Comparison of ENCODE assay signal across 17 cellular contexts in the genomic region with DNA sequence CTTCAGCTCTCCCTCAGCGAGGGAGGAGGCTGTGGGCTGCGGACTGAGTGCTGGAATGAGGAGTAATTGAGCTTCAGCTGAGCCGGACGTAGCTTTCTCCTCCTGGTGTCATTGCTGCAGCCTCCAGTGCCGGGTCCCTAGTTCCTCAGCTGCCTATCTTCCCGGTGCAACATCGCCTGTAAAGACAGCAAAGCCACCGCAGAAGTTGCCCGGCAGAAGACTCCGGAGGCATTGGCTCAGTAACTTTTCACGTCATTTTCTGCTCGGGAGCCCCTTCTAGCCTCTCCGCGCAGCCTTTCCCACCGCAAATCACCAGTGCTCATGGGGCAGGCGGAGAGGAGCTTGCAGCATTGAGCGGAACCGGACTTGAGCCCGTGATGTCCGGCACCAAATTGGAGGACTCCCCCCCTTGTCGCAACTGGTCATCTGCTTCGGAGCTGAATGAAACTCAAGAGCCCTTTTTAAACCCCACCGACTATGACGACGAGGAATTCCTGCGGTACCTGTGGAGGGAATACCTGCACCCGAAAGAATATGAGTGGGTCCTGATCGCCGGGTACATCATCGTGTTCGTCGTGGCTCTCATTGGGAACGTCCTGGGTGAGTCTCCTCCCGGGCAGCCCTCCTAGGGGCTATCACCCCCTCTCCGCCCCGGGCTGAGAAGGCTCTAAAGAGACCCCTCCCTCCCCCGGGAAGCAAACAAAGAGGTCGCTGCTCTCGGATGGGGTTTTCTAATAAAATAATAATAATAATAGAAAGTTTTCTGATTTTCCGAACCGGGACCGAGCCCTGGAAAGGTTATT. TPM values are rescaled to one million over a fixed set of nuclear protein-coding genes. Genes with fewer than 3 reads are reported as not detected.
DNase-seq lines count a peak whose midpoint lies in the region; ATAC-seq, FAIRE-seq and TF ChIP-seq lines count a peak whose summit lies in the region.
"Had no signal": no experiment of that assay in that cellular context is flagged by ENCODE, and none has a peak within 500 bp of the region (broad histone marks: within the 10 kb centered on the region; RNA-seq: fewer than 3 reads in every experiment).

A gene (plus strand): TSS at position 305 of the 803 bp plus-strand sequence. CDS start 73 bp downstream, at position 378.

- H3K56ac ChIP-seq in H1 (replicated peaks; ENCODE audit: insufficient read length, low read depth, low read length), result no peak within 1 kb of the TSS

- H2AFZ ChIP-seq in H1 (ENCODE audit: low read length), result peak within 1 kb of the TSS; percentile 98

- no peaks in the 10 kb centered on the region for H3K4me1 ChIP-seq in cardiac muscle cell (ENCODE audit: low read depth)
- peaks cover 0 to 5% (median 2%) of the 10 kb centered on the region in 4 experiments; a peak in 2 of 7 replicates for H3K4me1 ChIP-seq in H1 (replicated peaks in 1 of 4; ENCODE audit: control insufficient read depth in 3 of 4, insufficient read depth in 4 of 4, low read length in 3 of 4)
- peaks cover 8% of the 10 kb centered on the region for H3K4me1 ChIP-seq in mesodermal cell (ENCODE audit: control insufficient read depth, insufficient read depth, low read length, poor library complexity, severe bottlenecking)
- H3K4me1 ChIP-seq in thoracic aorta (ENCODE audit: control insufficient read depth in 1 of 2, low read depth in 2 of 2), result peaks cover 0 to 4% of the 10 kb centered on the region in 2 donors
- H3K4me1 ChIP-seq: colonic mucosa had no signal

- H3K9me3 ChIP-seq in cardiac muscle cell (ENCODE audit: low read depth), result no peaks in the 10 kb centered on the region
- H3K9me3 ChIP-seq in H1 (ENCODE audit: insufficient read depth in 2 of 2, low read depth in 1 of 2, low read length in 1 of 2), result no peaks in the 10 kb centered on the region
- H3K9me3 ChIP-seq in mesodermal cell (ENCODE audit: control insufficient read depth, low read length), result no peaks in the 10 kb centered on the region
- no peaks in the 10 kb centered on the region for H3K9me3 ChIP-seq in thoracic aorta
- H3K9me3 ChIP-seq: colonic mucosa had no signal

- WGBS in H1 (ENCODE audit: extremely low coverage in 1 of 2, insufficient coverage in 1 of 2, insufficient read length in 1 of 2, insufficient replicate concordance in 2 of 2, low coverage in 1 of 2, low lambda C conversion rate in 2 of 2, missing lambda C conversion rate in 1 of 2), 2 experiments, result 5% methylated on average over 36 of the region's 42 CpGs; no CpG with 5 or more reads in 1 of the 2 experiments
- 0 to 1% methylated on average over 25 to 30 of the region's 42 CpGs for WGBS in mesodermal cell (ENCODE audit: insufficient coverage in 2 of 2), 2 experiments

- H3K4ac ChIP-seq in H1 (replicated peaks; ENCODE audit: insufficient read length, low read depth, low read length), result no peak within 1 kb of the TSS

- peak within 1 kb of the TSS; percentile 81 to 99 for H3K4me2 ChIP-seq in H1 (ENCODE audit: insufficient read depth in 1 of 2, low read depth in 2 of 2, low read length in 2 of 2)

- no peak within 1 kb of the TSS for H4K5ac ChIP-seq in H1 (ENCODE audit: insufficient read length, low read depth, low read length)

- H3K4me3 ChIP-seq in cardiac muscle cell, result peak within 1 kb of the TSS; percentile 1
- peak within 1 kb of the TSS; percentile 49 to 78 (median 74) for H3K4me3 ChIP-seq in H1 (ENCODE audit: extremely low read depth in 1 of 4, insufficient read depth in 2 of 4, low read depth in 3 of 4, low read length in 4 of 4)
- H3K4me3 ChIP-seq in mesodermal cell (ENCODE audit: extremely low read depth, insufficient read depth, low read length, poor library complexity, severe bottlenecking), result peak within 1 kb of the TSS; percentile 22
- peak within 1 kb of the TSS; percentile 38 for H3K4me3 ChIP-seq in thoracic aorta
- H3K4me3 ChIP-seq: colonic mucosa had no signal

- peak; percentile 0 to 17 for DNase-seq in cardiac muscle cell (ENCODE audit: low read depth in 1 of 2, low spot score in 1 of 2)
- no peak for DNase-seq in cardiac septum (ENCODE audit: low spot score)
- peak in 1 of 2 experiments; percentile 59 for DNase-seq in H1 (ENCODE audit: low read depth in 1 of 2, low spot score in 2 of 2)
- DNase-seq in thoracic aorta (ENCODE audit: low spot score), result no peak
- DNase-seq in effector memory CD8-positive, alpha-beta T cell, result no peak
- no peak for DNase-seq in activated CD4-positive, alpha-beta T cell treated with anti-CD3 and anti-CD28 coated beads, Interleukin-2, amount 10 ng/mL, durations not matched to agents 24 days and 14 days
- no peak for DNase-seq in stimulated activated naive CD8-positive, alpha-beta T cell treated with anti-CD3 and anti-CD28 coated beads, Interleukin-15, Interleukin-2, amounts not matched to agents 100 U/mL and 50 U/mL, for 24 hours
- DNase-seq: activated CD8-positive, alpha-beta T cell treated with anti-CD3 and anti-CD28 coated beads for 36 hours; activated naive CD4-positive, alpha-beta T cell; colonic mucosa; DND-41; naive thymus-derived CD8-positive, alpha-beta T cell; NCI-H1436 treated with DMSO at 0.1 percent for 48 hours; T-helper 17 cell had no signal

- no peak within 1 kb of the TSS for H2BK15ac ChIP-seq in H1 (ENCODE audit: low read length)

- peaks cover 2% of the 10 kb centered on the region for H3K23me2 ChIP-seq in H1 (ENCODE audit: low read depth, low read length)

- H3K27ac ChIP-seq in cardiac muscle cell (no peak within 1 kb of the TSS), H1 (ENCODE audit: low read depth, low read length) (no peak within 1 kb of the TSS), mesodermal cell (ENCODE audit: low read depth, low read length, severe bottlenecking) (no peak within 1 kb of the TSS), thoracic aorta (no peak within 1 kb of the TSS)
- H3K27ac ChIP-seq: colonic mucosa had no signal

- H2AK5ac ChIP-seq in H1 (ENCODE audit: low read depth, low read length), result no peak within 1 kb of the TSS; the same call in 1 of the 2 replicates

- intact Hi-C loops in cardiac septum (cut with DNase I), result no loop called here
- intact Hi-C loops in activated CD4-positive, alpha-beta T cell treated with anti-CD3 and anti-CD28 coated beads, Interleukin-2, amount 10 ng/mL, durations not matched to agents 24 days and 14 days (cut with micrococcal nuclease), result no loop called here

- no peak within 1 kb of the TSS; a peak in 2 of 7 replicates for H3K9ac ChIP-seq in H1 (replicated peaks in 1 of 4; ENCODE audit: extremely low read depth in 1 of 4, low read depth in 3 of 4, low read length in 3 of 4)

- no peak within 1 kb of the TSS for H2BK5ac ChIP-seq in H1 (ENCODE audit: low read depth, low read length)

- no peak for TF ChIP-seq CTCF in cardiac muscle cell (IDR thresholded peaks at IDR 0.05; ENCODE audit: low read depth, low read length)
- TF ChIP-seq CTCF in H1 (IDR thresholded peaks at IDR 0.05; ENCODE audit: control extremely low read depth in 1 of 3, insufficient read depth in 1 of 3, low read depth in 1 of 3, low read length in 3 of 3), result no peak
- no peak for TF ChIP-seq CTCF in thoracic aorta (IDR thresholded peaks at IDR 0.05)

- H3K27me3 Mint-ChIP-seq in effector memory CD8-positive, alpha-beta T cell, result no peaks in the 10 kb centered on the region
- peaks cover 4% of the 10 kb centered on the region for H3K27me3 Mint-ChIP-seq in activated CD4-positive, alpha-beta T cell treated with anti-CD3 and anti-CD28 coated beads, Interleukin-2, amount 10 ng/mL, durations not matched to agents 24 days and 14 days
- H3K27me3 Mint-ChIP-seq: T-helper 17 cell had no signal

- H4K20me1 ChIP-seq in H1 (replicated peaks in 1 of 2; ENCODE audit: control insufficient read depth in 1 of 2, insufficient read depth in 2 of 2, low read length in 2 of 2), result no peaks in the 10 kb centered on the region

- CTCF ChIA-PET in H1 (lab: Charles Lee; ENCODE audit: partially characterized antibody), result interaction anchor here (0.5 to 2.1 kb wide), 3 partner anchors 13 to 1042 kb away, joined by 3 to 10 read pairs (median 3); no protein-coding TSS in a partner anchor

- H2BK12ac ChIP-seq in H1 (ENCODE audit: low read depth, low read length), result no peak within 1 kb of the TSS

- no peaks in the 10 kb centered on the region for H3K36me3 ChIP-seq in cardiac muscle cell
- no peaks in the 10 kb centered on the region for H3K36me3 ChIP-seq in H1 (ENCODE audit: control insufficient read depth in 2 of 4, insufficient read depth in 4 of 4, low read length in 3 of 4)
- H3K36me3 ChIP-seq in mesodermal cell (ENCODE audit: control insufficient read depth, insufficient read depth, low read length), result no peaks in the 10 kb centered on the region
- no peaks in the 10 kb centered on the region for H3K36me3 ChIP-seq in thoracic aorta
- H3K36me3 ChIP-seq: colonic mucosa had no signal

- TF ChIP-seq RAD21 in H1 (IDR thresholded peaks at IDR 0.05 in 1 of 2, conservative IDR thresholded peaks at IDR 0.05 in 1 of 2; ENCODE audit: low read depth in 2 of 2, low read length in 2 of 2), result no peak; a peak in 1 of 4 replicates

- H3K9me3 Mint-ChIP-seq in effector memory CD8-positive, alpha-beta T cell, result peaks cover 11 to 19% of the 10 kb centered on the region in 2 donors
- H3K9me3 Mint-ChIP-seq in activated CD4-positive, alpha-beta T cell treated with anti-CD3 and anti-CD28 coated beads, Interleukin-2, amount 10 ng/mL, durations not matched to agents 24 days and 14 days, result no peaks in the 10 kb centered on the region

- H3K4me3 Mint-ChIP-seq in effector memory CD8-positive, alpha-beta T cell, result no peak within 1 kb of the TSS
- H3K4me3 Mint-ChIP-seq in activated CD4-positive, alpha-beta T cell treated with anti-CD3 and anti-CD28 coated beads, Interleukin-2, amount 10 ng/mL, durations not matched to agents 24 days and 14 days, result no peak within 1 kb of the TSS
- H3K4me3 Mint-ChIP-seq: activated CD8-positive, alpha-beta T cell treated with anti-CD3 and anti-CD28 coated beads for 36 hours had no signal

- H3K79me1 ChIP-seq in H1 (ENCODE audit: low read depth, low read length), result no peaks in the 10 kb centered on the region

- no peaks in the 10 kb centered on the region for H3K4me1 Mint-ChIP-seq in effector memory CD8-positive, alpha-beta T cell (ENCODE audit: low read depth in 2 of 2)
- no peaks in the 10 kb centered on the region for H3K4me1 Mint-ChIP-seq in activated CD4-positive, alpha-beta T cell treated with anti-CD3 and anti-CD28 coated beads, Interleukin-2, amount 10 ng/mL, durations not matched to agents 24 days and 14 days
- H3K4me1 Mint-ChIP-seq: naive thymus-derived CD8-positive, alpha-beta T cell; T-helper 17 cell had no signal

- FAIRE-seq in H1 (lab: Jason Lieb, UNC), result no peak
- FAIRE-seq: HepG2 had no signal

- no peak within 1 kb of the TSS for H3K14ac ChIP-seq in H1 (ENCODE audit: insufficient read length)

- H3K23ac ChIP-seq in H1 (ENCODE audit: insufficient read length), result no peak within 1 kb of the TSS

- no peaks in the 10 kb centered on the region for H3K79me2 ChIP-seq in H1 (ENCODE audit: control insufficient read depth in 1 of 2, insufficient read depth in 2 of 2, low read length in 2 of 2)

- no peak for TF ChIP-seq EP300 in H1 (IDR thresholded peaks at IDR 0.05; ENCODE audit: borderline replicate concordance in 1 of 2, low read depth in 2 of 2, low read length in 2 of 2)

- no peak within 1 kb of the TSS for H4K8ac ChIP-seq in H1 (ENCODE audit: extremely low read depth, insufficient read depth, low read length)

- no peak for TF ChIP-seq POLR2A in H1 (IDR thresholded peaks at IDR 0.05; ENCODE audit: control extremely low read depth in 1 of 2, low read depth in 2 of 2, low read length in 2 of 2)

- no peaks in the 10 kb centered on the region for H3K36me3 Mint-ChIP-seq in effector memory CD8-positive, alpha-beta T cell (ENCODE audit: insufficient read depth)
- H3K36me3 Mint-ChIP-seq in activated CD4-positive, alpha-beta T cell treated with anti-CD3 and anti-CD28 coated beads, Interleukin-2, amount 10 ng/mL, durations not matched to agents 24 days and 14 days (ENCODE audit: low read depth), result no peaks in the 10 kb centered on the region

- H3K27me3 ChIP-seq in cardiac muscle cell (peaks cover 44% of the 10 kb centered on the region), H1 (replicated peaks in 1 of 4; ENCODE audit: control insufficient read depth in 3 of 4, extremely low read depth in 1 of 4, insufficient read depth in 3 of 4, low read length in 3 of 4) (peaks cover 0 to 19% (median 13%) of the 10 kb centered on the region in 4 experiments; a peak in 6 of 7 replicates), thoracic aorta (replicated peaks; ENCODE audit: insufficient read depth) (no peaks in the 10 kb centered on the region)
- H3K27me3 ChIP-seq: colonic mucosa had no signal

- H3K27ac Mint-ChIP-seq in effector memory CD8-positive, alpha-beta T cell, result no peak within 1 kb of the TSS
- H3K27ac Mint-ChIP-seq in activated CD4-positive, alpha-beta T cell treated with anti-CD3 and anti-CD28 coated beads, Interleukin-2, amount 10 ng/mL, durations not matched to agents 24 days and 14 days, result no peak within 1 kb of the TSS
- H3K27ac Mint-ChIP-seq: activated CD8-positive, alpha-beta T cell treated with anti-CD3 and anti-CD28 coated beads for 36 hours; T-helper 17 cell had no signal

- H4K91ac ChIP-seq in H1 (replicated peaks; ENCODE audit: insufficient read length, low read length), result no peak within 1 kb of the TSS

- ATAC-seq in thoracic aorta (ENCODE audit: insufficient number of reproducible peaks, low FRiP score, low read depth), result no peak
- no peak for ATAC-seq in effector memory CD8-positive, alpha-beta T cell (replicated peaks)
- ATAC-seq in stimulated activated naive CD8-positive, alpha-beta T cell treated with anti-CD3 and anti-CD28 coated beads, Interleukin-15, Interleukin-2, amounts not matched to agents 100 U/mL and 50 U/mL, for 24 hours, result no peak
- ATAC-seq: activated CD8-positive, alpha-beta T cell treated with anti-CD3 and anti-CD28 coated beads for 36 hours; HepG2; naive thymus-derived CD8-positive, alpha-beta T cell; T-helper 17 cell had no signal

- H2BK20ac ChIP-seq in H1 (ENCODE audit: low read length), result no peak within 1 kb of the TSS

- POLR2A ChIA-PET in H1 (lab: Charles Lee; ENCODE audit: partially characterized antibody), result no interaction called here

- no peak within 1 kb of the TSS for H2BK120ac ChIP-seq in H1 (replicated peaks; ENCODE audit: low read depth, low read length)

- H3K18ac ChIP-seq in H1 (ENCODE audit: extremely low read depth, low read length), result no peak within 1 kb of the TSS

RNA-seq across cellular contexts. Expression of the gene that starts here (rescaled TPM):
- total RNA-seq in cardiac muscle cell (0.21 TPM in 1 of 2 replicates, not detected in the other), cardiac septum (not detected), thoracic aorta (not detected)
- polyA plus RNA-seq in cardiac muscle cell (0.42 TPM in 1 of 2 replicates, not detected in the other), H1 (2011; rRNA removed) (0.08 and 0.23 TPM in 2 replicates)
- 0.19 TPM in 1 of 2 replicates, not detected in the other for total RNA-seq in H1 (2021; fragmentation: NEBNext Ultra II Directional; extraction: Animal tissue kit (Norgen Biotek cat#: 25700))
- 0.09 TPM for polyA plus RNA-seq in H1 (2011; cell fraction: cytosol; rRNA removed)
- not detected for polyA plus RNA-seq in H1 (2011; cell fraction: nucleus; rRNA removed)
- 0.12 to 0.30 TPM in 2 of 4 replicates, not detected in the others for polyA plus RNA-seq in H1 (2012, experiment 1 of 2)
- 0.08 TPM for polyA plus RNA-seq in H1 (2012, experiment 2 of 2)
- polyA plus RNA-seq in H1 (2013, experiment 1 of 2), result 0.22 TPM
- polyA plus RNA-seq in H1 (2013, experiment 2 of 2), result 0.26 TPM
- polyA minus RNA-seq in H1 (2011; rRNA and poly(A)+ RNA removed), result 0.09 and 0.68 TPM in 2 replicates
- not detected for polyA minus RNA-seq in H1 (2011; cell fraction: cytosol; rRNA and poly(A)+ RNA removed)
- not detected for polyA minus RNA-seq in H1 (2011; cell fraction: nucleus; rRNA and poly(A)+ RNA removed)
- polyA plus RNA-seq in mesodermal cell (2013, experiment 1 of 2), result not detected
- polyA plus RNA-seq in mesodermal cell (2013, experiment 2 of 2), result not detected
- not detected in 2 replicates for total RNA-seq in activated CD4-positive, alpha-beta T cell treated with anti-CD3 and anti-CD28 coated beads, Interleukin-2, amount 10 ng/mL, durations not matched to agents 24 days and 14 days
- total RNA-seq: activated CD8-positive, alpha-beta T cell treated with anti-CD3 and anti-CD28 coated beads for 36 hours; colonic mucosa; HepG2; naive thymus-derived CD8-positive, alpha-beta T cell; T-helper 17 cell had no signal
- polyA plus RNA-seq: AG04450; HepG2; naive thymus-derived CD8-positive, alpha-beta T cell had no signal

Comparison
In these comparisons a context has a peak if more than half of its experiments do, and no peak if none do; other contexts are left out.
1. Peak in DNase-seq and H3K4me3 ChIP-seq in cardiac muscle cell; RNA of the gene not detected or under 1 TPM.
2. H3K4me3 ChIP-seq: peak in every context shown above with its lines; median percentile 74 in H1; 38 in thoracic aorta; 22 in mesodermal cell; 1 in cardiac muscle cell.